Comparison of ENCODE assay signal across 8 cellular contexts in genomic region chr17:48618366-48618896, GRCh38. TPM values are rescaled to one million over a fixed set of nuclear protein-coding genes. Genes with fewer than 3 reads are reported as not detected.
DNase-seq lines count a peak whose midpoint lies in the region; ATAC-seq, FAIRE-seq and TF ChIP-seq lines count a peak whose summit lies in the region.

No MANE protein-coding gene starts in this region.

- H3K27ac Mint-ChIP-seq in activated CD8-positive, alpha-beta memory T cell treated with anti-CD3 and anti-CD28 coated beads, Interleukin-2, amount 10 ng/mL, durations not matched to agents 7 days and 5 days, result peak overlapping the region; percentile 36

- H3K9ac ChIP-seq in NT2/D1 (ENCODE audit: insufficient read length, low read depth), result no peak overlapping the region
- no peak overlapping the region for H3K9ac ChIP-seq in H1 (replicated peaks in 1 of 4; ENCODE audit: extremely low read depth in 1 of 4, low read depth in 3 of 4, low read length in 3 of 4)

- H3K23ac ChIP-seq in H1 (ENCODE audit: insufficient read length), result no peak overlapping the region

- POLR2A ChIA-PET in BJ (lab: Charles Lee) (no interaction called here), HEK293T (lab: Yijun Ruan, JAX) (interaction anchor here (0.6 kb wide), 1 partner anchor 204 kb away, joined by 3 read pairs; no protein-coding TSS in a partner anchor), H1 (lab: Charles Lee; ENCODE audit: partially characterized antibody) (no interaction called here)

- no peak overlapping the region for H3K56ac ChIP-seq in H1 (replicated peaks; ENCODE audit: insufficient read length, low read depth, low read length)

- H3K27ac ChIP-seq in H1 (ENCODE audit: low read depth, low read length) (no peak overlapping the region), mesodermal cell (ENCODE audit: low read depth, low read length, severe bottlenecking) (no peak overlapping the region)

- H3K9me3 ChIP-seq in NT2/D1 (ENCODE audit: insufficient read depth, low read length) (peaks cover 7% of the 10 kb centered on the region; the same call in 1 of the 2 replicates), H1 (ENCODE audit: insufficient read depth in 2 of 2, low read depth in 1 of 2, low read length in 1 of 2) (no peaks in the 10 kb centered on the region; a peak in 1 of 4 replicates), mesodermal cell (ENCODE audit: control insufficient read depth, low read length) (no peaks in the 10 kb centered on the region)

- FAIRE-seq in H1 (lab: Jason Lieb, UNC), result peak; percentile 42

- H3K14ac ChIP-seq in H1 (ENCODE audit: insufficient read length), result no peak overlapping the region

- no peaks in the 10 kb centered on the region for H3K79me2 ChIP-seq in H1 (ENCODE audit: control insufficient read depth in 1 of 2, insufficient read depth in 2 of 2, low read length in 2 of 2)

- no peak for TF ChIP-seq EP300 in H1 (IDR thresholded peaks at IDR 0.05; ENCODE audit: borderline replicate concordance in 1 of 2, low read depth in 2 of 2, low read length in 2 of 2)

- no peak overlapping the region for H4K8ac ChIP-seq in H1 (ENCODE audit: extremely low read depth, insufficient read depth, low read length)

- DNase-seq in BJ (ENCODE audit: low read depth) (no peak), HEK293T (ENCODE audit: extremely low spot score) (peak; percentile 81), NT2/D1 (ENCODE audit: low read depth, low spot score) (peak; percentile 52), H1 (ENCODE audit: low read depth in 1 of 2, low spot score in 2 of 2) (peak in 1 of 2 experiments; percentile 95)
- peak; percentile 86 for DNase-seq in activated CD8-positive, alpha-beta memory T cell treated with anti-CD3 and anti-CD28 coated beads, Interleukin-2, amount 10 ng/mL, durations not matched to agents 7 days and 5 days
- DNase-seq in stimulated activated CD8-positive, alpha-beta memory T cell treated with anti-CD3 and anti-CD28 coated beads, Interleukin-15, amount 100 ng/mL, for 4 hours (ENCODE audit: low read depth in 2 of 2), result peak; percentile 53 to 60

- H3K18ac ChIP-seq in H1 (ENCODE audit: extremely low read depth, low read length), result no peak overlapping the region

- peaks cover 30 to 47% of the 10 kb centered on the region in 2 experiments for H4K20me1 ChIP-seq in H1 (replicated peaks in 1 of 2; ENCODE audit: control insufficient read depth in 1 of 2, insufficient read depth in 2 of 2, low read length in 2 of 2)

- no peak overlapping the region for H2AFZ ChIP-seq in H1 (ENCODE audit: low read length)

- WGBS in H1 (ENCODE audit: extremely low coverage in 1 of 2, insufficient coverage in 1 of 2, insufficient read length in 1 of 2, insufficient replicate concordance in 2 of 2, low coverage in 1 of 2, low lambda C conversion rate in 2 of 2, missing lambda C conversion rate in 1 of 2), 2 experiments, result 5% methylated on average over 20 of the region's 20 CpGs; no CpG with 5 or more reads in 1 of the 2 experiments
- WGBS in mesodermal cell (ENCODE audit: insufficient coverage in 2 of 2), 2 experiments, result 0% methylated on average over 12 to 14 of the region's 20 CpGs

- H2BK12ac ChIP-seq in H1 (ENCODE audit: low read depth, low read length), result no peak overlapping the region

- no peak overlapping the region for H4K91ac ChIP-seq in H1 (replicated peaks; ENCODE audit: insufficient read length, low read length)

- no peaks in the 10 kb centered on the region for H3K9me3 Mint-ChIP-seq in activated CD8-positive, alpha-beta memory T cell treated with anti-CD3 and anti-CD28 coated beads, Interleukin-2, amount 10 ng/mL, durations not matched to agents 7 days and 5 days (ENCODE audit: low read depth)

- no peak overlapping the region for H4K5ac ChIP-seq in H1 (ENCODE audit: insufficient read length, low read depth, low read length)

- H3K4me1 ChIP-seq in NT2/D1 (ENCODE audit: insufficient read depth, insufficient read length), result peaks cover 13% of the 10 kb centered on the region
- H3K4me1 ChIP-seq in H1 (replicated peaks in 1 of 4; ENCODE audit: control insufficient read depth in 3 of 4, insufficient read depth in 4 of 4, low read length in 3 of 4), result peaks cover 0 to 3% (median 3%) of the 10 kb centered on the region in 4 experiments; a peak in 5 of 7 replicates
- H3K4me1 ChIP-seq in mesodermal cell (ENCODE audit: control insufficient read depth, insufficient read depth, low read length, poor library complexity, severe bottlenecking), result peaks cover 5% of the 10 kb centered on the region

- H3K4me2 ChIP-seq in H1 (ENCODE audit: insufficient read depth in 1 of 2, low read depth in 2 of 2, low read length in 2 of 2), result no peak overlapping the region

- peak; percentile 96 for TF ChIP-seq RAD21 in H1 (IDR thresholded peaks at IDR 0.05 in 1 of 2, conservative IDR thresholded peaks at IDR 0.05 in 1 of 2; ENCODE audit: low read depth in 2 of 2, low read length in 2 of 2)

- peaks cover 96% of the 10 kb centered on the region for H3K27me3 Mint-ChIP-seq in activated CD8-positive, alpha-beta memory T cell treated with anti-CD3 and anti-CD28 coated beads, Interleukin-2, amount 10 ng/mL, durations not matched to agents 7 days and 5 days

- no peak overlapping the region for H3K4me3 ChIP-seq in BJ (ENCODE audit: low read depth, low read length)
- no peak overlapping the region for H3K4me3 ChIP-seq in NT2/D1 (ENCODE audit: insufficient read length, low read depth)
- peak overlapping the region in 1 of 4 experiments; percentile 19; a peak in 1 of 8 replicates for H3K4me3 ChIP-seq in H1 (ENCODE audit: extremely low read depth in 1 of 4, insufficient read depth in 2 of 4, low read depth in 3 of 4, low read length in 4 of 4)
- peak overlapping the region; percentile 17 for H3K4me3 ChIP-seq in mesodermal cell (ENCODE audit: extremely low read depth, insufficient read depth, low read length, poor library complexity, severe bottlenecking)

- H3K4me3 Mint-ChIP-seq in activated CD8-positive, alpha-beta memory T cell treated with anti-CD3 and anti-CD28 coated beads, Interleukin-2, amount 10 ng/mL, durations not matched to agents 7 days and 5 days, result peak overlapping the region; percentile 31

- no peaks in the 10 kb centered on the region; the same call in 1 of the 2 replicates for H3K23me2 ChIP-seq in H1 (ENCODE audit: low read depth, low read length)

- no peak overlapping the region for H2BK15ac ChIP-seq in H1 (ENCODE audit: low read length)

- no peaks in the 10 kb centered on the region for H3K36me3 ChIP-seq in BJ (ENCODE audit: control insufficient read depth, insufficient read depth, low read length)
- H3K36me3 ChIP-seq in NT2/D1 (ENCODE audit: insufficient read depth, insufficient read length, low read length), result no peaks in the 10 kb centered on the region
- peaks cover 0 to 14% (median 0%) of the 10 kb centered on the region in 4 experiments; a peak in 1 of 8 replicates for H3K36me3 ChIP-seq in H1 (ENCODE audit: control insufficient read depth in 2 of 4, insufficient read depth in 4 of 4, low read length in 3 of 4)
- H3K36me3 ChIP-seq in mesodermal cell (ENCODE audit: control insufficient read depth, insufficient read depth, low read length), result no peaks in the 10 kb centered on the region

- ATAC-seq in activated CD8-positive, alpha-beta memory T cell treated with anti-CD3 and anti-CD28 coated beads, Interleukin-2, amount 10 ng/mL, durations not matched to agents 7 days and 5 days, result peak; percentile 76
- no peak for ATAC-seq in HG02642 (IDR thresholded peaks at IDR 0.05; ENCODE audit: poor library complexity, unreplicated experiment)

- H2AK5ac ChIP-seq in H1 (ENCODE audit: low read depth, low read length), result no peak overlapping the region

- CTCF ChIA-PET in BJ (lab: Yijun Ruan, JAX), result interaction anchor here (0.6 to 2.6 kb wide), 28 partner anchors 9 to 592 kb away, joined by 3 to 27 read pairs (median 4); partner anchors contain the start of gene HOXB5
- CTCF ChIA-PET in HEK293T (lab: Yijun Ruan, JAX), result interaction anchor here (0.6 to 1.9 kb wide), 13 partner anchors 10 to 476 kb away, joined by 3 to 5 read pairs (median 4); partner anchors contain the start of gene HOXB5
- CTCF ChIA-PET in activated CD8-positive, alpha-beta memory T cell treated with anti-CD3 and anti-CD28 coated beads, Interleukin-2, amount 10 ng/mL, durations not matched to agents 7 days and 5 days (lab: Charles Lee), result interaction anchor here (0.7 to 11.2 kb wide), 39 partner anchors 11 to 776 kb away, joined by 3 to 190 read pairs (median 4); partner anchors contain the start of genes COPZ2, HOXB13, PRAC2 and SNX11
- CTCF ChIA-PET in H1 (lab: Charles Lee; ENCODE audit: partially characterized antibody), result interaction anchor here (0.5 to 5.4 kb wide), 48 partner anchors 9 to 600 kb away, joined by 3 to 30 read pairs (median 4); partner anchors contain the start of genes HOXB3, HOXB5 and HOXB9

- TF ChIP-seq CTCF in BJ (IDR thresholded peaks at IDR 0.05; ENCODE audit: insufficient read depth, low read depth, low read length), result peak; percentile 96
- peak; percentile 77 to 95 (median 82) for TF ChIP-seq CTCF in H1 (IDR thresholded peaks at IDR 0.05; ENCODE audit: control extremely low read depth in 1 of 3, insufficient read depth in 1 of 3, low read depth in 1 of 3, low read length in 3 of 3)

- H2BK20ac ChIP-seq in H1 (ENCODE audit: low read length), result no peak overlapping the region

- H3K4me1 Mint-ChIP-seq in activated CD8-positive, alpha-beta memory T cell treated with anti-CD3 and anti-CD28 coated beads, Interleukin-2, amount 10 ng/mL, durations not matched to agents 7 days and 5 days, result peaks cover 34% of the 10 kb centered on the region

- H3K79me1 ChIP-seq in H1 (ENCODE audit: low read depth, low read length), result no peaks in the 10 kb centered on the region

- H3K36me3 Mint-ChIP-seq in activated CD8-positive, alpha-beta memory T cell treated with anti-CD3 and anti-CD28 coated beads, Interleukin-2, amount 10 ng/mL, durations not matched to agents 7 days and 5 days, result peaks cover 2% of the 10 kb centered on the region

- no peak overlapping the region for H2BK5ac ChIP-seq in H1 (ENCODE audit: low read depth, low read length)

- no peak overlapping the region for H3K4ac ChIP-seq in H1 (replicated peaks; ENCODE audit: insufficient read length, low read depth, low read length)

- no peak for TF ChIP-seq POLR2A in H1 (IDR thresholded peaks at IDR 0.05; ENCODE audit: control extremely low read depth in 1 of 2, low read depth in 2 of 2, low read length in 2 of 2)

- H3K27me3 ChIP-seq in BJ (ENCODE audit: control insufficient read depth, insufficient read depth, low read length) (peaks cover 79% of the 10 kb centered on the region), NT2/D1 (ENCODE audit: insufficient read depth, insufficient read length) (peaks cover 100% of the 10 kb centered on the region), H1 (replicated peaks in 1 of 4; ENCODE audit: control insufficient read depth in 3 of 4, extremely low read depth in 1 of 4, insufficient read depth in 3 of 4, low read length in 3 of 4) (peaks cover 97 to 100% (median 99%) of the 10 kb centered on the region in 4 experiments)

- no peak overlapping the region for H2BK120ac ChIP-seq in H1 (replicated peaks; ENCODE audit: low read depth, low read length)

RNA-seq across cellular contexts. Expression of gene HOXB8, which starts 3.3 kb away (rescaled TPM):
- polyA plus RNA-seq in BJ (2011; rRNA removed) (not detected in 2 replicates), H1 (2011; rRNA removed) (not detected in 2 replicates)
- not detected in 2 replicates for polyA minus RNA-seq in BJ (2011; rRNA and poly(A)+ RNA removed)
- total RNA-seq in activated CD8-positive, alpha-beta memory T cell treated with anti-CD3 and anti-CD28 coated beads, Interleukin-2, amount 10 ng/mL, durations not matched to agents 7 days and 5 days, result 1 to 10 TPM in 1 of 2 experiments, under 1 TPM in 1; 0.38 to 1.4 TPM
- not detected in 2 replicates for total RNA-seq in H1 (2021; fragmentation: NEBNext Ultra II Directional; extraction: Animal tissue kit (Norgen Biotek cat#: 25700))
- polyA plus RNA-seq in H1 (2011; cell fraction: cytosol; rRNA removed), result not detected
- polyA plus RNA-seq in H1 (2011; cell fraction: nucleus; rRNA removed), result not detected
- not detected in 4 replicates for polyA plus RNA-seq in H1 (2012, experiment 1 of 2)
- polyA plus RNA-seq in H1 (2012, experiment 2 of 2), result 0.09 TPM
- polyA plus RNA-seq in H1 (2013, experiment 1 of 2), result not detected
- not detected for polyA plus RNA-seq in H1 (2013, experiment 2 of 2)
- not detected in 2 replicates for polyA minus RNA-seq in H1 (2011; rRNA and poly(A)+ RNA removed)
- polyA minus RNA-seq in H1 (2011; cell fraction: cytosol; rRNA and poly(A)+ RNA removed), result not detected
- not detected for polyA minus RNA-seq in H1 (2011; cell fraction: nucleus; rRNA and poly(A)+ RNA removed)
- polyA plus RNA-seq in mesodermal cell (2013, experiment 1 of 2), result 30.0 TPM
- polyA plus RNA-seq in mesodermal cell (2013, experiment 2 of 2), result 41.5 TPM

RNA-seq across cellular contexts. Expression of gene HOXB7, which starts 7.6 kb away (rescaled TPM):
- polyA plus RNA-seq in BJ (2011; rRNA removed) (not detected in 2 replicates), H1 (2011; rRNA removed) (not detected in 2 replicates)
- polyA minus RNA-seq in BJ (2011; rRNA and poly(A)+ RNA removed), result not detected in 2 replicates
- 1 to 10 TPM; 1.7 TPM for total RNA-seq in activated CD8-positive, alpha-beta memory T cell treated with anti-CD3 and anti-CD28 coated beads, Interleukin-2, amount 10 ng/mL, durations not matched to agents 7 days and 5 days
- total RNA-seq in H1 (2021; fragmentation: NEBNext Ultra II Directional; extraction: Animal tissue kit (Norgen Biotek cat#: 25700)), result not detected in 2 replicates
- not detected for polyA plus RNA-seq in H1 (2011; cell fraction: cytosol; rRNA removed)
- polyA plus RNA-seq in H1 (2011; cell fraction: nucleus; rRNA removed), result not detected
- not detected in 4 replicates for polyA plus RNA-seq in H1 (2012, experiment 1 of 2)
- polyA plus RNA-seq in H1 (2012, experiment 2 of 2), result not detected
- polyA plus RNA-seq in H1 (2013, experiment 1 of 2), result not detected
- polyA plus RNA-seq in H1 (2013, experiment 2 of 2), result not detected
- not detected in 2 replicates for polyA minus RNA-seq in H1 (2011; rRNA and poly(A)+ RNA removed)
- not detected for polyA minus RNA-seq in H1 (2011; cell fraction: cytosol; rRNA and poly(A)+ RNA removed)
- polyA minus RNA-seq in H1 (2011; cell fraction: nucleus; rRNA and poly(A)+ RNA removed), result not detected
- 10.4 TPM for polyA plus RNA-seq in mesodermal cell (2013, experiment 1 of 2)
- 19.8 TPM for polyA plus RNA-seq in mesodermal cell (2013, experiment 2 of 2)

RNA-seq across cellular contexts. Expression of gene HOXB9, which starts 7.7 kb away (rescaled TPM):
- polyA plus RNA-seq in BJ (2011; rRNA removed), result not detected in 2 replicates
- not detected in 2 replicates for polyA minus RNA-seq in BJ (2011; rRNA and poly(A)+ RNA removed)
- total RNA-seq in activated CD8-positive, alpha-beta memory T cell treated with anti-CD3 and anti-CD28 coated beads, Interleukin-2, amount 10 ng/mL, durations not matched to agents 7 days and 5 days, result 10 to 100 TPM in 1 of 2 experiments, 1 to 10 TPM in 1; 8.4 to 19.6 TPM
- total RNA-seq in H1 (2021; fragmentation: NEBNext Ultra II Directional; extraction: Animal tissue kit (Norgen Biotek cat#: 25700)), result not detected in 2 replicates
- polyA plus RNA-seq in H1 (2011; rRNA removed), result not detected in 2 replicates
- not detected for polyA plus RNA-seq in H1 (2011; cell fraction: cytosol; rRNA removed)
- polyA plus RNA-seq in H1 (2011; cell fraction: nucleus; rRNA removed), result not detected
- polyA plus RNA-seq in H1 (2012, experiment 1 of 2), result 0.15 to 0.17 TPM in 2 of 4 replicates, not detected in the others
- 0.17 TPM for polyA plus RNA-seq in H1 (2012, experiment 2 of 2)
- polyA plus RNA-seq in H1 (2013, experiment 1 of 2), result 0.02 TPM
- not detected for polyA plus RNA-seq in H1 (2013, experiment 2 of 2)
- not detected in 2 replicates for polyA minus RNA-seq in H1 (2011; rRNA and poly(A)+ RNA removed)
- not detected for polyA minus RNA-seq in H1 (2011; cell fraction: cytosol; rRNA and poly(A)+ RNA removed)
- not detected for polyA minus RNA-seq in H1 (2011; cell fraction: nucleus; rRNA and poly(A)+ RNA removed)
- 35.5 TPM for polyA plus RNA-seq in mesodermal cell (2013, experiment 1 of 2)
- 31.8 TPM for polyA plus RNA-seq in mesodermal cell (2013, experiment 2 of 2)

RNA-seq across cellular contexts. Expression of gene HOXB6, which starts 13.6 kb away (rescaled TPM):
- polyA plus RNA-seq in BJ (2011; rRNA removed), result not detected in 2 replicates
- not detected in 2 replicates for polyA minus RNA-seq in BJ (2011; rRNA and poly(A)+ RNA removed)
- total RNA-seq in activated CD8-positive, alpha-beta memory T cell treated with anti-CD3 and anti-CD28 coated beads, Interleukin-2, amount 10 ng/mL, durations not matched to agents 7 days and 5 days, result 1 to 10 TPM in 1 of 2 experiments, under 1 TPM in 1; 0.58 to 1.1 TPM
- not detected in 2 replicates for total RNA-seq in H1 (2021; fragmentation: NEBNext Ultra II Directional; extraction: Animal tissue kit (Norgen Biotek cat#: 25700))
- polyA plus RNA-seq in H1 (2011; rRNA removed), result not detected in 2 replicates
- not detected for polyA plus RNA-seq in H1 (2011; cell fraction: cytosol; rRNA removed)
- polyA plus RNA-seq in H1 (2011; cell fraction: nucleus; rRNA removed), result not detected
- polyA plus RNA-seq in H1 (2012, experiment 1 of 2), result 0.09 to 0.17 TPM in 2 of 4 replicates, not detected in the others
- not detected for polyA plus RNA-seq in H1 (2012, experiment 2 of 2)
- polyA plus RNA-seq in H1 (2013, experiment 1 of 2), result not detected
- polyA plus RNA-seq in H1 (2013, experiment 2 of 2), result not detected
- not detected in 2 replicates for polyA minus RNA-seq in H1 (2011; rRNA and poly(A)+ RNA removed)
- not detected for polyA minus RNA-seq in H1 (2011; cell fraction: cytosol; rRNA and poly(A)+ RNA removed)
- polyA minus RNA-seq in H1 (2011; cell fraction: nucleus; rRNA and poly(A)+ RNA removed), result not detected
- polyA plus RNA-seq in mesodermal cell (2013, experiment 1 of 2), result 38.9 TPM
- 49.8 TPM for polyA plus RNA-seq in mesodermal cell (2013, experiment 2 of 2)

RNA-seq across cellular contexts. Expression of gene HOXB5, which starts 24.9 kb away (rescaled TPM):
- polyA plus RNA-seq in BJ (2011; rRNA removed), result not detected in 2 replicates
- not detected in 2 replicates for polyA minus RNA-seq in BJ (2011; rRNA and poly(A)+ RNA removed)
- total RNA-seq in activated CD8-positive, alpha-beta memory T cell treated with anti-CD3 and anti-CD28 coated beads, Interleukin-2, amount 10 ng/mL, durations not matched to agents 7 days and 5 days, result under 1 TPM in 1 of 2 experiments, not detected in 1; 0.16 TPM
- total RNA-seq in H1 (2021; fragmentation: NEBNext Ultra II Directional; extraction: Animal tissue kit (Norgen Biotek cat#: 25700)), result not detected in 2 replicates
- polyA plus RNA-seq in H1 (2011; rRNA removed), result not detected in 2 replicates
- polyA plus RNA-seq in H1 (2011; cell fraction: cytosol; rRNA removed), result not detected
- not detected for polyA plus RNA-seq in H1 (2011; cell fraction: nucleus; rRNA removed)
- polyA plus RNA-seq in H1 (2012, experiment 1 of 2), result not detected in 4 replicates
- not detected for polyA plus RNA-seq in H1 (2012, experiment 2 of 2)
- polyA plus RNA-seq in H1 (2013, experiment 1 of 2), result not detected
- not detected for polyA plus RNA-seq in H1 (2013, experiment 2 of 2)
- polyA minus RNA-seq in H1 (2011; rRNA and poly(A)+ RNA removed), result 0.07 TPM in 1 of 2 replicates, not detected in the other
- not detected for polyA minus RNA-seq in H1 (2011; cell fraction: cytosol; rRNA and poly(A)+ RNA removed)
- not detected for polyA minus RNA-seq in H1 (2011; cell fraction: nucleus; rRNA and poly(A)+ RNA removed)
- polyA plus RNA-seq in mesodermal cell (2013, experiment 1 of 2), result 13.7 TPM
- polyA plus RNA-seq in mesodermal cell (2013, experiment 2 of 2), result 15.0 TPM
